ENCODE assay signal across 22 cellular contexts in genomic region chr6:18920701-18921100, GRCh38.
"Had no signal": no experiment of that assay in that cellular context is flagged by ENCODE, and none has a peak within 500 bp of the region (broad histone marks: within the 10 kb centered on the region; RNA-seq: fewer than 3 reads in every experiment).

No MANE protein-coding gene starts in this region.

- H3K4me3 ChIP-seq: ascending aorta, body of pancreas, SJSA1 had no signal

- H3K27ac ChIP-seq: ascending aorta, body of pancreas, SJSA1 had no signal

- H3K27me3 ChIP-seq: ascending aorta, body of pancreas, SJSA1 had no signal

- ATAC-seq: activated CD8-positive, alpha-beta memory T cell treated with anti-CD3 and anti-CD28 coated beads, Interleukin-2, amount 10 ng/mL, durations not matched to agents 7 days and 5 days; body of pancreas; PC-3; SK-N-SH treated with all-trans-retinoic acid at 6 μM for 48 hours had no signal

- H3K4me1 ChIP-seq: ascending aorta, body of pancreas, SJSA1 had no signal

- H3K36me3 ChIP-seq: ascending aorta, SJSA1 had no signal

- DNase-seq: activated CD4-positive, alpha-beta T cell treated with anti-CD3 and anti-CD28 coated beads for 48 hours; activated CD4-positive, alpha-beta T cell treated with anti-CD3 and anti-CD28 coated beads, Interleukin-2, amount 50 U/mL, for 48 hours; activated CD4-positive, CD25-positive, alpha-beta regulatory T cell treated with anti-CD3 and anti-CD28 coated beads, Interleukin-2, amount 50 U/mL, for 72 hours; activated CD8-positive, alpha-beta memory T cell treated with anti-CD3 and anti-CD28 coated beads, Interleukin-2, amount 10 ng/mL, durations not matched to agents 7 days and 5 days; activated effector memory CD4-positive, alpha-beta T cell treated with Interleukin-2 at 50 U/mL for 16 hours; activated naive CD4-positive, alpha-beta T cell; activated T-cell treated with anti-CD3 and anti-CD28 coated beads, Interleukin-2, amount 50 U/mL, for 24 hours; body of pancreas; central memory CD4-positive, alpha-beta T cell; KG1; NCI-H1048; NCI-H1694; NCI-H2029; NCI-H2107; NCI-H2171 treated with DMSO at 0.1 percent for 48 hours; NCI-H226; PC-3; SHP77; SW 1271 had no signal

- H3K9me3 ChIP-seq: ascending aorta, body of pancreas, SJSA1 had no signal
